ENCODE assay signal across 9 cellular contexts in genomic region chr3:159266779-159267178, GRCh38.
DNase-seq lines count a peak whose midpoint lies in the region; ATAC-seq and TF ChIP-seq lines count a peak whose summit lies in the region.
"Had no signal": no experiment of that assay in that cellular context is flagged by ENCODE, and none has a peak within 500 bp of the region (broad histone marks: within the 10 kb centered on the region; RNA-seq: fewer than 3 reads in every experiment).

No MANE protein-coding gene starts in this region.

- H3K9me3 Mint-ChIP-seq in T-cell: no peaks in the 10 kb centered on the region

- H3K27me3 Mint-ChIP-seq in T-cell: peaks cover 0 to 2% of the 10 kb centered on the region in 2 donors

- H3K9ac ChIP-seq in NT2/D1 (ENCODE audit: insufficient read length, low read depth): no peak overlapping the region
- H3K9ac ChIP-seq: parathyroid adenoma had no signal

- no peak overlapping the region for H3K4me3 Mint-ChIP-seq in T-cell

- peaks cover 0 to 2% (median 0%) of the 10 kb centered on the region in 3 donors for H3K4me1 Mint-ChIP-seq in T-cell

- peak; percentile 74 for DNase-seq in NCI-H82 (lab: John Stamatoyannopoulos, UW)
- DNase-seq in NCI-H82 treated with DMSO at 0.1 percent for 48 hours (lab: John Stamatoyannopoulos, UW; ENCODE audit: unreplicated experiment): no peak
- peak; percentile 59 for DNase-seq in NT2/D1 (ENCODE audit: low read depth, low spot score)
- peak in 1 of 2 donors; percentile 48 for DNase-seq in foreskin fibroblast
- no peak for DNase-seq in body of pancreas
- no peak for DNase-seq in T-cell

- CTCF ChIA-PET in T-cell (lab: Charles Lee): interaction anchor here in 1 of 2 donors (2.0 kb wide), 1 partner anchor 10 kb away, joined by 9 read pairs; no protein-coding TSS in a partner anchor

- no peaks in the 10 kb centered on the region for H3K36me3 Mint-ChIP-seq in T-cell

- H3K4me1 ChIP-seq in NT2/D1 (ENCODE audit: insufficient read depth, insufficient read length) (no peaks in the 10 kb centered on the region), body of pancreas (no peaks in the 10 kb centered on the region)
- H3K4me1 ChIP-seq: parathyroid adenoma had no signal

- TF ChIP-seq POLR2A in body of pancreas (IDR thresholded peaks at IDR 0.05): no peak

- 63 to 66% methylated on average over 6 of the region's 6 CpGs for WGBS in body of pancreas, 2 donors

- H3K27ac ChIP-seq in body of pancreas: no peak overlapping the region
- H3K27ac ChIP-seq: parathyroid adenoma had no signal

- TF ChIP-seq CTCF in foreskin fibroblast (IDR thresholded peaks at IDR 0.05; ENCODE audit: low read depth, low read length) (peak; percentile 11), body of pancreas (IDR thresholded peaks at IDR 0.05) (peak in 1 of 7 experiments; percentile 2)

- H3K9me3 ChIP-seq in NT2/D1 (ENCODE audit: insufficient read depth, low read length): 0 out of 2 replicates have a peak, but pooled peaks cover 3% of the 10 kb centered on the region
- no peaks in the 10 kb centered on the region for H3K9me3 ChIP-seq in body of pancreas

- ATAC-seq in HG02678 (IDR thresholded peaks at IDR 0.05; ENCODE audit: unreplicated experiment) (peak; percentile 49), body of pancreas (no peak), HG02571 (IDR thresholded peaks at IDR 0.05; ENCODE audit: unreplicated experiment) (no peak), T-cell (replicated peaks in 1 of 4) (no peak)

- POLR2A ChIA-PET in T-cell (lab: Charles Lee): no interaction called here

- no peak overlapping the region for H3K27ac Mint-ChIP-seq in T-cell

- H3K4me3 ChIP-seq in NT2/D1 (ENCODE audit: insufficient read length, low read depth) (no peak overlapping the region), foreskin fibroblast (ENCODE audit: low read depth in 1 of 2, low read length in 2 of 2) (no peak overlapping the region), body of pancreas (no peak overlapping the region)

- H3K36me3 ChIP-seq in NT2/D1 (ENCODE audit: insufficient read depth, insufficient read length, low read length) (no peaks in the 10 kb centered on the region), body of pancreas (replicated peaks in 1 of 2; ENCODE audit: insufficient read depth in 1 of 2, low read depth in 2 of 2) (no peaks in the 10 kb centered on the region)

- no peaks in the 10 kb centered on the region for H3K27me3 ChIP-seq in NT2/D1 (ENCODE audit: insufficient read depth, insufficient read length)
- no peaks in the 10 kb centered on the region for H3K27me3 ChIP-seq in body of pancreas

- intact Hi-C loops in body of pancreas (cut with DNase I): loop anchor here (10.0 kb wide), 1 partner anchor 538 kb away; no protein-coding TSS in a partner anchor

Comparison
In these comparisons a context has a peak if more than half of its experiments do, and no peak if none do; other contexts are left out.
1. DNase-seq: peak in NCI-H82 (single experiment) and NT2/D1 (single experiment); none in NCI-H82 treated with DMSO at 0.1 percent for 48 hours (single experiment), body of pancreas (0 of 4) and T-cell (0 of 34).